In genomic region chr2:173965372-173966025, GRCh38 we compare ENCODE assay signal across 8 cellular contexts.
DNase-seq lines count a peak whose midpoint lies in the region; ATAC-seq lines count a peak whose summit lies in the region.

SP3 (minus strand) TSS chr2:173965373; CDS start chr2:173965171, 202 bp downstream.

- DNase-seq in CMK (ENCODE audit: low read depth): peak; percentile 86
- peak; percentile 91 for DNase-seq in HS-5 (ENCODE audit: low read depth)
- DNase-seq in NOMO-1 treated with DMSO at 0.1 percent for 48 hours (lab: John Stamatoyannopoulos, UW; ENCODE audit: unreplicated experiment): peak; percentile 97
- DNase-seq in activated CD8-positive, alpha-beta memory T cell treated with anti-CD3 and anti-CD28 coated beads for 4 hours (ENCODE audit: low read depth in 2 of 2): peak; percentile 87 to 91
- DNase-seq in effector memory CD4-positive, alpha-beta T cell: peak; percentile 90 to 94 (median 94)
- peak; percentile 85 to 94 for DNase-seq in memory B cell (ENCODE audit: low spot score in 2 of 2)
- peak; percentile 92 for DNase-seq in stimulated activated CD8-positive, alpha-beta memory T cell treated with anti-CD3 and anti-CD28 coated beads, Interleukin-12 subunit alpha, Interleukin-12 subunit beta, amount 100 ng/mL, for 24 hours (ENCODE audit: extremely low read depth)

- peaks cover 9% of the 10 kb centered on the region for H3K36me3 Mint-ChIP-seq in memory B cell

- H3K4me3 Mint-ChIP-seq in memory B cell: peak within 1 kb of the TSS; percentile 92

- H3K27ac Mint-ChIP-seq in memory B cell: peak within 1 kb of the TSS; percentile 98

- H3K9me3 ChIP-seq in effector memory CD4-positive, alpha-beta T cell (ENCODE audit: control insufficient read depth, low read length): no peaks in the 10 kb centered on the region

- H3K9me3 Mint-ChIP-seq in memory B cell: no peaks in the 10 kb centered on the region

- peak within 1 kb of the TSS; percentile 97 for H3K27ac ChIP-seq in effector memory CD4-positive, alpha-beta T cell (ENCODE audit: insufficient read depth, low read length, poor library complexity, severe bottlenecking)

- H3K27me3 Mint-ChIP-seq in memory B cell: no peaks in the 10 kb centered on the region

- H3K4me3 ChIP-seq in effector memory CD4-positive, alpha-beta T cell (ENCODE audit: insufficient read depth, low read depth, low read length, poor library complexity, severe bottlenecking): peak within 1 kb of the TSS; percentile 97

- H3K4me1 Mint-ChIP-seq in memory B cell: peaks cover 19% of the 10 kb centered on the region

- no peaks in the 10 kb centered on the region for H3K27me3 ChIP-seq in effector memory CD4-positive, alpha-beta T cell (replicated peaks; ENCODE audit: control insufficient read depth, insufficient read depth, low read length, poor library complexity, severe bottlenecking)

- ATAC-seq in GM19468 (IDR thresholded peaks at IDR 0.05; ENCODE audit: extremely low read depth, unreplicated experiment) (peak; percentile 49), memory B cell (ENCODE audit: low read depth) (peak; percentile 67)

- no peaks in the 10 kb centered on the region for H3K36me3 ChIP-seq in effector memory CD4-positive, alpha-beta T cell (ENCODE audit: control insufficient read depth, insufficient read depth, low read length)

- H3K4me1 ChIP-seq in effector memory CD4-positive, alpha-beta T cell (ENCODE audit: control insufficient read depth, insufficient read depth, low read length, poor library complexity, severe bottlenecking): peaks cover 6% of the 10 kb centered on the region

Comparison
In these comparisons a context has a peak if more than half of its experiments do, and no peak if none do; other contexts are left out.
1. Peak in every context shown above with its lines: DNase-seq, ATAC-seq, H3K4me3 ChIP-seq and H3K27ac ChIP-seq.